ENCODE assay signal across 25 cellular contexts in genomic region chr11:121029153-121029552, GRCh38.
"Had no signal": no experiment of that assay in that cellular context is flagged by ENCODE, and none has a peak within 500 bp of the region (broad histone marks: within the 10 kb centered on the region; RNA-seq: fewer than 3 reads in every experiment).

No MANE protein-coding gene starts in this region.

- H3K36me3 Mint-ChIP-seq: IgD-negative memory B cell had no signal

- H3K9me3 Mint-ChIP-seq: IgD-negative memory B cell had no signal

- H3K4me3 ChIP-seq: K562, PC-9, Peyer's patch, SJCRH30, SK-N-MC had no signal

- H3K4me1 ChIP-seq: SJCRH30 had no signal

- H3K4me3 Mint-ChIP-seq: IgD-negative memory B cell had no signal

- H3K27ac Mint-ChIP-seq: IgD-negative memory B cell had no signal

- H3K36me3 ChIP-seq: Peyer's patch, SJCRH30 had no signal

- H3K27me3 ChIP-seq: Peyer's patch, SJCRH30 had no signal

- H3K27ac ChIP-seq: HL-60, KMS-11, PC-9, Peyer's patch, SJCRH30, SK-N-MC had no signal

- H3K9me3 ChIP-seq: Peyer's patch, SJCRH30 had no signal

- ATAC-seq: K562, Right ventricle myocardium inferior had no signal

- DNase-seq: Kasumi-1; MM.1S; MV-4-11; NCI-H1048; NCI-H1105; NCI-H1417; NCI-H187; NCI-H2107; NCI-H2171 treated with DMSO at 0.1 percent for 48 hours; NCI-H345; NCI-H446 treated with DMSO at 0.1 percent for 48 hours; NCI-H510A treated with DMSO at 0.1 percent for 48 hours; NCI-H526; NCI-H748 treated with DMSO at 0.1 percent for 48 hours; NK-92 treated with Interleukin-12 subunit alpha and Interleukin-12 subunit beta, amount 100 ng/mL, for 24 hours; PC-9; Peyer's patch; SHP77 treated with DMSO at 0.1 percent for 48 hours; SJCRH30 had no signal

- H3K27me3 Mint-ChIP-seq: IgD-negative memory B cell had no signal
